27 cellular contexts compared by ENCODE assay signal in the genomic region with DNA sequence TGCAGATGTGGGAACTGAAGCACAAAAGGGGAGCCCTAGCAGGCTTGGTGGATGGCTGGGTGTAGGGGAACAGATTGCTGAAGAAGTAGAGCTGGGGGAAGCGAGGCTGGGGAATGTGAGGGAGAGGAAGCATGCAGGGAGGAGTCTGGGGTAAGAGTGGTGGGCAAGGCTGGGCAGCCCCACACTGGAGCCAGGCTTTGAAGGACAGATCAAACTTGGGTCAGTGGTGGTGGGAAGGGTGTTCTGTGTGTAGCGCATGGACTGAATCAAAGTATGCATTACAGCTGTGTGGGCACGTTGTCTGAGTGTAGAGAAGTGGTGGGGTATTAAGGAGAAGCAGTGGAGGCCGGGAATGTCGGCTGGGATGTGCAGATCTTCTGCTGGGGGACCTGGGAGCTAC.
"Had no signal": no experiment of that assay in that cellular context is flagged by ENCODE, and none has a peak within 500 bp of the region (broad histone marks: within the 10 kb centered on the region; RNA-seq: fewer than 3 reads in every experiment).

No MANE protein-coding gene starts in this region.

- H3K9me3 ChIP-seq: adrenal gland, Peyer's patch, SJSA1 had no signal

- DNase-seq: activated CD4-positive, alpha-beta memory T cell treated with anti-CD3 and anti-CD28 coated beads, Interleukin-2, amount 10 ng/mL, durations not matched to agents 7 days and 5 days; activated CD4-positive, alpha-beta T cell treated with anti-CD3 and anti-CD28 coated beads for 48 hours; activated CD4-positive, CD25-positive, alpha-beta regulatory T cell treated with anti-CD3 and anti-CD28 coated beads, Interleukin-2, amount 50 U/mL, for 72 hours; activated CD8-positive, alpha-beta memory T cell treated with anti-CD3 and anti-CD28 coated beads, Interleukin-2, amount 50 U/mL, for 48 hours; activated naive CD4-positive, alpha-beta T cell treated with anti-CD3 and anti-CD28 coated beads, Interleukin-2, amount 50 U/mL, for 16 hours; activated naive CD8-positive, alpha-beta T cell treated with anti-CD3 and anti-CD28 coated beads, Interleukin-2, amount 10 ng/mL, durations not matched to agents 7 days and 5 days; activated T-cell treated with anti-CD3 and anti-CD28 coated beads, Interleukin-2, amount 50 U/mL, for 1 hour; adrenal gland; anterior cingulate cortex; cerebellar nuclear complex; Kasumi-1; NCI-H1092; NCI-H1417; NCI-H2029; NCI-H2107; NCI-H2171 treated with DMSO at 0.1 percent for 48 hours; NCI-H345; NCI-H510A; NCI-H526 treated with DMSO at 0.1 percent for 48 hours; NCI-H82; Peyer's patch; SHP77; SW 1271; T-helper 9 cell had no signal

- H3K36me3 Mint-ChIP-seq: activated naive CD8-positive, alpha-beta T cell treated with anti-CD3 and anti-CD28 coated beads, Interleukin-2, amount 10 ng/mL, durations not matched to agents 7 days and 5 days; WTC11 had no signal

- H3K4me3 Mint-ChIP-seq: activated CD4-positive, alpha-beta memory T cell treated with anti-CD3 and anti-CD28 coated beads, Interleukin-2, amount 10 ng/mL, durations not matched to agents 7 days and 5 days; activated naive CD8-positive, alpha-beta T cell treated with anti-CD3 and anti-CD28 coated beads, Interleukin-2, amount 10 ng/mL, durations not matched to agents 7 days and 5 days; WTC11 had no signal

- H3K27me3 Mint-ChIP-seq: activated naive CD8-positive, alpha-beta T cell treated with anti-CD3 and anti-CD28 coated beads, Interleukin-2, amount 10 ng/mL, durations not matched to agents 7 days and 5 days had no signal

- H3K4me1 Mint-ChIP-seq: activated CD4-positive, alpha-beta memory T cell treated with anti-CD3 and anti-CD28 coated beads, Interleukin-2, amount 10 ng/mL, durations not matched to agents 7 days and 5 days; activated naive CD8-positive, alpha-beta T cell treated with anti-CD3 and anti-CD28 coated beads, Interleukin-2, amount 10 ng/mL, durations not matched to agents 7 days and 5 days had no signal

- H3K4me1 ChIP-seq: adrenal gland, Peyer's patch had no signal

- H3K27me3 ChIP-seq: adrenal gland, Peyer's patch, SJSA1 had no signal

- H3K9me3 Mint-ChIP-seq: activated CD4-positive, alpha-beta memory T cell treated with anti-CD3 and anti-CD28 coated beads, Interleukin-2, amount 10 ng/mL, durations not matched to agents 7 days and 5 days; activated naive CD8-positive, alpha-beta T cell treated with anti-CD3 and anti-CD28 coated beads, Interleukin-2, amount 10 ng/mL, durations not matched to agents 7 days and 5 days had no signal

- H3K27ac Mint-ChIP-seq: activated CD4-positive, alpha-beta memory T cell treated with anti-CD3 and anti-CD28 coated beads, Interleukin-2, amount 10 ng/mL, durations not matched to agents 7 days and 5 days; activated naive CD8-positive, alpha-beta T cell treated with anti-CD3 and anti-CD28 coated beads, Interleukin-2, amount 10 ng/mL, durations not matched to agents 7 days and 5 days; WTC11 had no signal

- H3K36me3 ChIP-seq: adrenal gland, Peyer's patch, SJSA1 had no signal

- H3K4me3 ChIP-seq: adrenal gland, Peyer's patch, SJSA1 had no signal

- H3K27ac ChIP-seq: adrenal gland, Peyer's patch, SJSA1 had no signal

- ATAC-seq: SK-N-SH treated with all-trans-retinoic acid at 6 μM for 48 hours, WTC11 had no signal
